ENCODE assay signal across 16 cellular contexts in the genomic region with DNA sequence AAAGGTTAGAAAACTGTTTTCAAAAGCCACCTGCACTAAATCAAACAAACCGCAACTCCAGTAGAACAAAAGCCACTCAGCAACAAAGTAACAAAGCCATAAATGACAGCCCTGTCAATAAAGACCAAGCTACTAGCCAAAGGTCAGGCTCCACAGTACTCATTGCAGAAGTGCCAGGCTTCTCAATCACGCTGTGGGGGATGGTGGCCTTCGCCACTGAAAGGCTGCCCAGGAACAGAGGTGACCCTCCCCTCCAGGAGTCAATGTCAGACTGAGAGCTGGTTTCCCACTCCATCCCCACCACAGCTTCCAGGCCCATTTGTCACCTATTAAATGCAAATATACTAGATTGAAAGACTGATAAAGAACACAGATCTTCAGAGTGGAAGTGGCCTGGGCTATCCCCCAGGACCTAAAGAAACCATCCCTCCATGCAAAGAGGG. TPM values are rescaled to one million over a fixed set of nuclear protein-coding genes. Genes with fewer than 3 reads are reported as not detected.
DNase-seq lines count a peak whose midpoint lies in the region; ATAC-seq and TF ChIP-seq lines count a peak whose summit lies in the region.
"Had no signal": no experiment of that assay in that cellular context is flagged by ENCODE, and none has a peak within 500 bp of the region (broad histone marks: within the 10 kb centered on the region; RNA-seq: fewer than 3 reads in every experiment).

No MANE protein-coding gene starts in this region.

- no peak for DNase-seq in activated naive CD8-positive, alpha-beta T cell treated with anti-CD3 and anti-CD28 coated beads, Interleukin-2, amount 50 U/mL, for 24 hours
- no peak for DNase-seq in activated naive CD8-positive, alpha-beta T cell treated with anti-CD3 and anti-CD28 coated beads for 36 hours
- DNase-seq in NCI-H2227 (lab: John Stamatoyannopoulos, UW; ENCODE audit: unreplicated experiment) (peak; percentile 73), hepatocyte (ENCODE audit: low spot score) (peak; percentile 84), type B pancreatic cell (ENCODE audit: extremely low spot score, unreplicated experiment) (no peak), RPMI8226 (no peak)
- DNase-seq: activated naive CD4-positive, alpha-beta T cell treated with anti-CD3 and anti-CD28 coated beads, Interleukin-2, amount 10 ng/mL, durations not matched to agents 7 days and 5 days; foreskin keratinocyte; GF-D8; GM23248; MG63; Right ventricle myocardium superior had no signal

- H3K9me3 Mint-ChIP-seq in activated naive CD8-positive, alpha-beta T cell treated with anti-CD3 and anti-CD28 coated beads, Interleukin-2, amount 50 U/mL, for 24 hours: peaks cover 3% of the 10 kb centered on the region
- H3K9me3 Mint-ChIP-seq in activated naive CD8-positive, alpha-beta T cell treated with anti-CD3 and anti-CD28 coated beads for 36 hours: peaks cover 3% of the 10 kb centered on the region
- no peaks in the 10 kb centered on the region for H3K9me3 Mint-ChIP-seq in type B pancreatic cell

- no peaks in the 10 kb centered on the region for H3K36me3 ChIP-seq in hepatocyte (replicated peaks; ENCODE audit: insufficient read depth, low read depth)

- no peak overlapping the region for H3K27ac Mint-ChIP-seq in activated naive CD8-positive, alpha-beta T cell treated with anti-CD3 and anti-CD28 coated beads, Interleukin-2, amount 50 U/mL, for 24 hours
- H3K27ac Mint-ChIP-seq in activated naive CD8-positive, alpha-beta T cell treated with anti-CD3 and anti-CD28 coated beads for 36 hours: no peak overlapping the region
- H3K27ac Mint-ChIP-seq in type B pancreatic cell: peak overlapping the region; percentile 86
- H3K27ac Mint-ChIP-seq: activated naive CD4-positive, alpha-beta T cell treated with anti-CD3 and anti-CD28 coated beads, Interleukin-2, amount 10 ng/mL, durations not matched to agents 7 days and 5 days had no signal

- no peak overlapping the region for H3K4me3 ChIP-seq in hepatocyte
- H3K4me3 ChIP-seq: coronary artery, GM23248, MG63, tibial nerve had no signal

- peak overlapping the region; percentile 61 for H3K4me2 ChIP-seq in hepatocyte

- H2AFZ ChIP-seq in hepatocyte: no peak overlapping the region
- H2AFZ ChIP-seq: GM23248 had no signal

- peaks cover 6% of the 10 kb centered on the region for H3K27me3 ChIP-seq in hepatocyte
- H3K27me3 ChIP-seq: foreskin keratinocyte, MG63 had no signal

- H3K27me3 Mint-ChIP-seq in activated naive CD8-positive, alpha-beta T cell treated with anti-CD3 and anti-CD28 coated beads, Interleukin-2, amount 50 U/mL, for 24 hours: peaks cover 53% of the 10 kb centered on the region
- peaks cover 72% of the 10 kb centered on the region for H3K27me3 Mint-ChIP-seq in activated naive CD8-positive, alpha-beta T cell treated with anti-CD3 and anti-CD28 coated beads for 36 hours
- peaks cover 28% of the 10 kb centered on the region for H3K27me3 Mint-ChIP-seq in type B pancreatic cell

- peaks cover 3% of the 10 kb centered on the region for H3K36me3 Mint-ChIP-seq in activated naive CD8-positive, alpha-beta T cell treated with anti-CD3 and anti-CD28 coated beads, Interleukin-2, amount 50 U/mL, for 24 hours (ENCODE audit: low read depth)
- peaks cover 4% of the 10 kb centered on the region for H3K36me3 Mint-ChIP-seq in activated naive CD8-positive, alpha-beta T cell treated with anti-CD3 and anti-CD28 coated beads for 36 hours
- H3K36me3 Mint-ChIP-seq in type B pancreatic cell: peaks cover 9% of the 10 kb centered on the region
- H3K36me3 Mint-ChIP-seq: activated naive CD4-positive, alpha-beta T cell treated with anti-CD3 and anti-CD28 coated beads, Interleukin-2, amount 10 ng/mL, durations not matched to agents 7 days and 5 days had no signal

- TF ChIP-seq CTCF in hepatocyte (IDR thresholded peaks at IDR 0.05; ENCODE audit: poor library complexity): no peak
- TF ChIP-seq CTCF in type B pancreatic cell (conservative IDR thresholded peaks at IDR 0.05): no peak

- ATAC-seq in activated naive CD8-positive, alpha-beta T cell treated with anti-CD3 and anti-CD28 coated beads, Interleukin-2, amount 50 U/mL, for 24 hours: peak; percentile 38
- ATAC-seq in GM19328 (IDR thresholded peaks at IDR 0.05; ENCODE audit: unreplicated experiment) (no peak), GM19463 (IDR thresholded peaks at IDR 0.05; ENCODE audit: unreplicated experiment) (no peak)
- ATAC-seq: foreskin keratinocyte had no signal

- peaks cover 20% of the 10 kb centered on the region for H3K4me1 Mint-ChIP-seq in activated naive CD8-positive, alpha-beta T cell treated with anti-CD3 and anti-CD28 coated beads, Interleukin-2, amount 50 U/mL, for 24 hours
- peaks cover 23% of the 10 kb centered on the region for H3K4me1 Mint-ChIP-seq in activated naive CD8-positive, alpha-beta T cell treated with anti-CD3 and anti-CD28 coated beads for 36 hours
- H3K4me1 Mint-ChIP-seq in type B pancreatic cell (ENCODE audit: unreplicated experiment): peaks cover 21% of the 10 kb centered on the region

- no peak overlapping the region for H3K4me3 Mint-ChIP-seq in activated naive CD8-positive, alpha-beta T cell treated with anti-CD3 and anti-CD28 coated beads, Interleukin-2, amount 50 U/mL, for 24 hours
- no peak overlapping the region for H3K4me3 Mint-ChIP-seq in activated naive CD8-positive, alpha-beta T cell treated with anti-CD3 and anti-CD28 coated beads for 36 hours
- peak overlapping the region; percentile 69 for H3K4me3 Mint-ChIP-seq in type B pancreatic cell
- H3K4me3 Mint-ChIP-seq: activated naive CD4-positive, alpha-beta T cell treated with anti-CD3 and anti-CD28 coated beads, Interleukin-2, amount 10 ng/mL, durations not matched to agents 7 days and 5 days had no signal

- no peaks in the 10 kb centered on the region for H3K9me3 ChIP-seq in hepatocyte (ENCODE audit: low read depth)
- H3K9me3 ChIP-seq: MG63 had no signal

- no peaks in the 10 kb centered on the region for H3K9me2 ChIP-seq in hepatocyte (replicated peaks; ENCODE audit: insufficient read depth)

- H3K79me2 ChIP-seq in hepatocyte: peaks cover 87% of the 10 kb centered on the region

- WGBS in hepatocyte (ENCODE audit: low lambda C conversion rate, missing lambda C conversion rate): 21% methylated on average over 3 of the region's 3 CpGs

- peak overlapping the region; percentile 85 for H3K27ac ChIP-seq in hepatocyte
- H3K27ac ChIP-seq: coronary artery, foreskin keratinocyte, GM23248 had no signal

- no peaks in the 10 kb centered on the region for H4K20me1 ChIP-seq in hepatocyte (ENCODE audit: insufficient read depth, poor library complexity, severe bottlenecking)

- peaks cover 45% of the 10 kb centered on the region for H3K4me1 ChIP-seq in hepatocyte (ENCODE audit: insufficient read depth)

RNA-seq across cellular contexts. Expression of a gene that starts 5.9 kb away (rescaled TPM):
- total RNA-seq in activated naive CD8-positive, alpha-beta T cell treated with anti-CD3 and anti-CD28 coated beads for 36 hours: 1 to 10 TPM; 1.4 to 1.5 TPM
- total RNA-seq in hepatocyte (36.5 and 38.4 TPM in 2 replicates), type B pancreatic cell (ENCODE audit: low replicate concordance) (21.7 and 52.9 TPM in 2 replicates)
- 7.9 TPM in 2 replicates for polyA plus RNA-seq in hepatocyte

Comparison
In these comparisons a context has a peak if more than half of its experiments do, and no peak if none do; other contexts are left out.
1. DNase-seq: peak in NCI-H2227 (single experiment) and hepatocyte (single experiment); none in activated naive CD8-positive, alpha-beta T cell treated with anti-CD3 and anti-CD28 coated beads, Interleukin-2, amount 50 U/mL, for 24 hours (single experiment), activated naive CD8-positive, alpha-beta T cell treated with anti-CD3 and anti-CD28 coated beads for 36 hours (single experiment), type B pancreatic cell (single experiment) and RPMI8226 (single experiment).